ENCODE assay signal across 8 cellular contexts in genomic region chr11:118263694-118264567, GRCh38. TPM values are rescaled to one million over a fixed set of nuclear protein-coding genes. Genes with fewer than 3 reads are reported as not detected.
DNase-seq lines count a peak whose midpoint lies in the region; ATAC-seq and TF ChIP-seq lines count a peak whose summit lies in the region.

Gene MPZL2 (minus strand): TSS chr11:118264297. CDS start chr11:118264153, 144 bp downstream.

- no peaks in the 10 kb centered on the region for H3K9me3 Mint-ChIP-seq in activated CD8-positive, alpha-beta memory T cell treated with anti-CD3 and anti-CD28 coated beads, Interleukin-2, amount 10 ng/mL, durations not matched to agents 7 days and 5 days (ENCODE audit: low read depth)

- peak within 1 kb of the TSS; percentile 64 for H3K4me3 ChIP-seq in left ventricle myocardium inferior

- no peaks in the 10 kb centered on the region for H3K9me3 ChIP-seq in left ventricle myocardium inferior (replicated peaks)

- peaks cover 16% of the 10 kb centered on the region for H3K27me3 Mint-ChIP-seq in activated CD8-positive, alpha-beta memory T cell treated with anti-CD3 and anti-CD28 coated beads, Interleukin-2, amount 10 ng/mL, durations not matched to agents 7 days and 5 days

- peaks cover 46% of the 10 kb centered on the region for H3K4me1 Mint-ChIP-seq in activated CD8-positive, alpha-beta memory T cell treated with anti-CD3 and anti-CD28 coated beads, Interleukin-2, amount 10 ng/mL, durations not matched to agents 7 days and 5 days

- peaks cover 15% of the 10 kb centered on the region for H3K4me1 ChIP-seq in left ventricle myocardium inferior

- TF ChIP-seq CTCF in left ventricle myocardium inferior (IDR thresholded peaks at IDR 0.05; ENCODE audit: borderline replicate concordance): no peak

- H3K27ac Mint-ChIP-seq in activated CD8-positive, alpha-beta memory T cell treated with anti-CD3 and anti-CD28 coated beads, Interleukin-2, amount 10 ng/mL, durations not matched to agents 7 days and 5 days: peak within 1 kb of the TSS; percentile 2

- DNase-seq in stimulated activated CD4-positive, alpha-beta T cell treated with anti-CD3 and anti-CD28 coated beads, Interleukin-12 subunit alpha, Interleukin-12 subunit beta, amount 100 ng/mL, for 4 hours: peak; percentile 15
- no peak for DNase-seq in stimulated activated CD4-positive, alpha-beta T cell treated with anti-CD3 and anti-CD28 coated beads, Interleukin-1b, Interleukin-23, amount 100 ng/mL, for 48 hours
- DNase-seq in activated CD8-positive, alpha-beta memory T cell treated with anti-CD3 and anti-CD28 coated beads, Interleukin-2, amount 10 ng/mL, durations not matched to agents 7 days and 5 days: peak; percentile 46
- DNase-seq in left ventricle myocardium inferior: peak; percentile 20
- DNase-seq in retina: peak; percentile 39
- no peak for DNase-seq in MV-4-11 (lab: John Stamatoyannopoulos, UW)

- H3K27ac ChIP-seq in left ventricle myocardium inferior (replicated peaks): peak within 1 kb of the TSS; percentile 66

- intact Hi-C loops in left ventricle myocardium inferior (cut with micrococcal nuclease): no loop called here

- peak within 1 kb of the TSS; percentile 69 for H3K4me3 Mint-ChIP-seq in activated CD8-positive, alpha-beta memory T cell treated with anti-CD3 and anti-CD28 coated beads, Interleukin-2, amount 10 ng/mL, durations not matched to agents 7 days and 5 days

- H3K27me3 ChIP-seq in left ventricle myocardium inferior (ENCODE audit: low read depth): peaks cover 16% of the 10 kb centered on the region

- peaks cover 7% of the 10 kb centered on the region for H3K36me3 ChIP-seq in left ventricle myocardium inferior

- peak; percentile 53 for ATAC-seq in activated CD8-positive, alpha-beta memory T cell treated with anti-CD3 and anti-CD28 coated beads, Interleukin-2, amount 10 ng/mL, durations not matched to agents 7 days and 5 days
- no peak for ATAC-seq in HG03135 (IDR thresholded peaks at IDR 0.05; ENCODE audit: unreplicated experiment)
- ATAC-seq in GM18498 (IDR thresholded peaks at IDR 0.05; ENCODE audit: unreplicated experiment): no peak

- no peaks in the 10 kb centered on the region for H3K36me3 Mint-ChIP-seq in activated CD8-positive, alpha-beta memory T cell treated with anti-CD3 and anti-CD28 coated beads, Interleukin-2, amount 10 ng/mL, durations not matched to agents 7 days and 5 days

- CTCF ChIA-PET in activated CD8-positive, alpha-beta memory T cell treated with anti-CD3 and anti-CD28 coated beads, Interleukin-2, amount 10 ng/mL, durations not matched to agents 7 days and 5 days (lab: Charles Lee): interaction anchor here (0.6 to 6.2 kb wide), 12 partner anchors 10 to 747 kb away, joined by 3 to 59 read pairs (median 4); no protein-coding TSS in a partner anchor

RNA-seq across cellular contexts. Expression of gene MPZL2, which starts in this region (rescaled TPM):
- 1 to 10 TPM; 3.0 to 3.2 TPM for total RNA-seq in activated CD8-positive, alpha-beta memory T cell treated with anti-CD3 and anti-CD28 coated beads, Interleukin-2, amount 10 ng/mL, durations not matched to agents 7 days and 5 days
- total RNA-seq in left ventricle myocardium inferior: 13.4 TPM

Comparison
In these comparisons a context has a peak if more than half of its experiments do, and no peak if none do; other contexts are left out.
1. DNase-seq: peak in stimulated activated CD4-positive, alpha-beta T cell treated with anti-CD3 and anti-CD28 coated beads, Interleukin-12 subunit alpha, Interleukin-12 subunit beta, amount 100 ng/mL, for 4 hours (single experiment), activated CD8-positive, alpha-beta memory T cell treated with anti-CD3 and anti-CD28 coated beads, Interleukin-2, amount 10 ng/mL, durations not matched to agents 7 days and 5 days (single experiment), left ventricle myocardium inferior (single experiment) and retina (single experiment); none in stimulated activated CD4-positive, alpha-beta T cell treated with anti-CD3 and anti-CD28 coated beads, Interleukin-1b, Interleukin-23, amount 100 ng/mL, for 48 hours (single experiment) and MV-4-11 (single experiment).